Comparison of ENCODE assay signal across 8 cellular contexts in genomic region chr2:145702305-145702704, GRCh38.
"Had no signal": no experiment of that assay in that cellular context is flagged by ENCODE, and none has a peak within 500 bp of the region (broad histone marks: within the 10 kb centered on the region; RNA-seq: fewer than 3 reads in every experiment).

No MANE protein-coding gene starts in this region.

- H3K4me1 ChIP-seq: HAP-1 had no signal

- H3K9ac ChIP-seq: GM23248, KMS-11 had no signal

- FAIRE-seq: HTR-8/SVneo had no signal

- H3K9me3 ChIP-seq: HAP-1 had no signal

- H3K27ac ChIP-seq: GM23248, KMS-11 had no signal

- ATAC-seq: HCT116 had no signal

- H3K4me2 ChIP-seq: KMS-11 had no signal

- H2AFZ ChIP-seq: GM23248 had no signal

- H3K4me3 ChIP-seq: GM23248, HAP-1 had no signal

- DNase-seq: GM23248, GOT3, H7, KBM-7 had no signal

- H3K36me3 ChIP-seq: HAP-1 had no signal
